In the genomic region with DNA sequence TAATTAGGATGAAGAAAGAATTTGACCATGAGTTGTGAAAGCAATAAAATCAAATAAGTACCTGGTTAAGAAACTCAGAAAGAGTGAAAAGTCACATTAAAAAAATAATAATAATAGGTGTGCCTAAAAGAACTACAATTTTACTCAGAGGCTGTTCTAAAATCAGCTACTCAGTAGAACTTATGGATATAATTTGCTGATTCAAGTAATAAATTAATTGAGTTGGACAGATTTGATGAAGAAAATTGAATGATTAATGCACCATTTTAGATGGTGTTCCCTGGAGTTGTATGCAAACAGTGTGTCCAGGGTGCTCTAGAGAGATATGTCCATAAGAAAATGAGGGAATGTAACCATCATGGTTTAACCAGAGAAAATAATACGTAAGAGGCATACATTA, we compare ENCODE assay signal across 37 cellular contexts.
"Had no signal": no experiment of that assay in that cellular context is flagged by ENCODE, and none has a peak within 500 bp of the region (broad histone marks: within the 10 kb centered on the region; RNA-seq: fewer than 3 reads in every experiment).

No MANE protein-coding gene starts in this region.

- H3K4me3 ChIP-seq: adrenal gland, body of pancreas, breast epithelium had no signal

- H3K27me3 Mint-ChIP-seq: activated B cell treated with CpG ODN at 0.5 μM for 24 hours; activated CD4-positive, alpha-beta memory T cell treated with anti-CD3 and anti-CD28 coated beads, Interleukin-2, amount 10 ng/mL, durations not matched to agents 7 days and 5 days; activated CD4-positive, alpha-beta T cell treated with anti-CD3 and anti-CD28 coated beads, Interleukin-2, amount 10 ng/mL, durations not matched to agents 7 days and 5 days; activated CD8-positive, alpha-beta memory T cell treated with anti-CD3 and anti-CD28 coated beads, Interleukin-2, amount 10 ng/mL, durations not matched to agents 7 days and 5 days; activated naive CD8-positive, alpha-beta T cell treated with anti-CD3 and anti-CD28 coated beads for 36 hours; activated T-helper 17 cell treated with anti-CD3 and anti-CD28 coated beads, Interleukin-2, amount 50 U/mL, for 72 hours had no signal

- H3K27ac Mint-ChIP-seq: activated B cell treated with CpG ODN at 0.5 μM for 24 hours; activated CD4-positive, alpha-beta memory T cell treated with anti-CD3 and anti-CD28 coated beads, Interleukin-2, amount 10 ng/mL, durations not matched to agents 7 days and 5 days; activated CD4-positive, alpha-beta T cell treated with anti-CD3 and anti-CD28 coated beads, Interleukin-2, amount 10 ng/mL, durations not matched to agents 7 days and 5 days; activated CD8-positive, alpha-beta memory T cell treated with anti-CD3 and anti-CD28 coated beads, Interleukin-2, amount 10 ng/mL, durations not matched to agents 7 days and 5 days; activated CD8-positive, alpha-beta T cell treated with anti-CD3 and anti-CD28 coated beads, Interleukin-2, amount 10 ng/mL, durations not matched to agents 7 days and 5 days; activated naive CD4-positive, alpha-beta T cell treated with anti-CD3 and anti-CD28 coated beads for 36 hours; activated naive CD4-positive, alpha-beta T cell treated with anti-CD3 and anti-CD28 coated beads, Interleukin-2, amount 50 U/mL, for 72 hours; activated naive CD8-positive, alpha-beta T cell treated with anti-CD3 and anti-CD28 coated beads for 36 hours; activated T-cell treated with anti-CD3 and anti-CD28 coated beads, Interleukin-2, amount 50 U/mL, for 72 hours; activated T-helper 1 cell treated with anti-CD3 and anti-CD28 coated beads, Interleukin-12 subunit alpha, Interleukin-12 subunit beta, Interleukin-2, Interleukin-4 antibody, amounts not matched to agents 30 ng/mL and 10 ng/mL and 1 ng/mL, durations not matched to agents 14 hours and 24 hours and 36 hours; activated T-helper 17 cell treated with anti-CD3 and anti-CD28 coated beads, Interleukin-2, amount 50 U/mL, for 72 hours; T-helper 1 cell treated with Interleukin-12 subunit alpha and Interleukin-12 subunit beta and Interleukin-4 antibody, amounts not matched to agents 30 μg/mL and 1 μg/mL, for 36 hours; T-helper 2 cell treated with Interferon-gamma antibody and Interleukin-4, amounts not matched to agents 5 μg/mL and 100 μg/mL, for 36 hours had no signal

- DNase-seq: activated B cell treated with CpG ODN at 0.5 μM for 24 hours; activated CD4-positive, alpha-beta memory T cell treated with anti-CD3 and anti-CD28 coated beads, Interleukin-2, amount 10 ng/mL, durations not matched to agents 7 days and 5 days; activated CD4-positive, alpha-beta T cell treated with anti-CD3 and anti-CD28 coated beads for 4 hours; activated CD4-positive, alpha-beta T cell treated with anti-CD3 and anti-CD28 coated beads, Interleukin-2, amount 10 ng/mL, durations not matched to agents 7 days and 5 days; activated CD4-positive, alpha-beta T cell treated with anti-CD3 and anti-CD28 coated beads, Interleukin-2, amount 50 U/mL, for 4 hours; activated CD4-positive, CD25-positive, alpha-beta regulatory T cell treated with anti-CD3 and anti-CD28 coated beads, Interleukin-2, amount 50 U/mL, for 72 hours; activated CD8-positive, alpha-beta memory T cell treated with anti-CD3 and anti-CD28 coated beads for 24 hours; activated CD8-positive, alpha-beta memory T cell treated with anti-CD3 and anti-CD28 coated beads, Interleukin-2, amount 10 ng/mL, durations not matched to agents 7 days and 5 days; activated CD8-positive, alpha-beta T cell treated with anti-CD3 and anti-CD28 coated beads, Interleukin-2, amount 10 ng/mL, durations not matched to agents 7 days and 5 days; activated effector memory CD4-positive, alpha-beta T cell treated with anti-CD3 and anti-CD28 coated beads, Interleukin-2, amount 50 U/mL, for 16 hours; activated gamma-delta T cell treated with Interleukin-2 at 50 U/mL for 16 hours; activated naive CD4-positive, alpha-beta T cell; activated naive CD4-positive, alpha-beta T cell treated with anti-CD3 and anti-CD28 coated beads for 36 hours; activated naive CD4-positive, alpha-beta T cell treated with anti-CD3 and anti-CD28 coated beads, Interleukin-2, amount 50 U/mL, for 16 hours; activated naive CD8-positive, alpha-beta T cell treated with anti-CD3 and anti-CD28 coated beads for 36 hours; activated T-cell treated with anti-CD3 and anti-CD28 coated beads for 4 hours; activated T-cell treated with anti-CD3 and anti-CD28 coated beads, Interleukin-2, amount 50 U/mL, for 1 hour; activated T-cell treated with anti-CD3 and anti-CD28 coated beads, Interleukin-2, amount 50 U/mL, for 4 hours; activated T-cell treated with anti-CD3 and anti-CD28 coated beads, Interleukin-2, amount 50 U/mL, for 72 hours; adrenal gland; amniotic stem cell; aorta; body of pancreas; brain microvascular endothelial cell; central memory CD4-positive, alpha-beta T cell; T-helper 1 cell; T-helper 2 cell; T-helper 9 cell had no signal

- ATAC-seq: activated CD8-positive, alpha-beta memory T cell treated with anti-CD3 and anti-CD28 coated beads, Interleukin-2, amount 10 ng/mL, durations not matched to agents 7 days and 5 days; activated CD8-positive, alpha-beta T cell treated with anti-CD3 and anti-CD28 coated beads, Interleukin-2, amount 10 ng/mL, durations not matched to agents 7 days and 5 days; activated naive CD4-positive, alpha-beta T cell treated with anti-CD3 and anti-CD28 coated beads, Interleukin-2, amount 50 U/mL, for 72 hours; activated T-cell treated with anti-CD3 and anti-CD28 coated beads, Interleukin-2, amount 50 U/mL, for 4 hours; activated T-cell treated with anti-CD3 and anti-CD28 coated beads, Interleukin-2, amount 50 U/mL, for 72 hours; activated T-helper 17 cell treated with anti-CD3 and anti-CD28 coated beads, Interleukin-2, amount 50 U/mL, for 72 hours; body of pancreas had no signal

- H3K4me3 Mint-ChIP-seq: activated B cell treated with CpG ODN at 0.5 μM for 24 hours; activated CD4-positive, alpha-beta memory T cell treated with anti-CD3 and anti-CD28 coated beads, Interleukin-2, amount 10 ng/mL, durations not matched to agents 7 days and 5 days; activated CD4-positive, alpha-beta T cell treated with anti-CD3 and anti-CD28 coated beads, Interleukin-2, amount 10 ng/mL, durations not matched to agents 7 days and 5 days; activated CD8-positive, alpha-beta memory T cell treated with anti-CD3 and anti-CD28 coated beads, Interleukin-2, amount 10 ng/mL, durations not matched to agents 7 days and 5 days; activated CD8-positive, alpha-beta T cell treated with anti-CD3 and anti-CD28 coated beads, Interleukin-2, amount 10 ng/mL, durations not matched to agents 7 days and 5 days; activated naive CD4-positive, alpha-beta T cell treated with anti-CD3 and anti-CD28 coated beads for 36 hours; activated naive CD8-positive, alpha-beta T cell treated with anti-CD3 and anti-CD28 coated beads for 36 hours; activated T-cell treated with anti-CD3 and anti-CD28 coated beads, Interleukin-2, amount 50 U/mL, for 4 hours; activated T-cell treated with anti-CD3 and anti-CD28 coated beads, Interleukin-2, amount 50 U/mL, for 72 hours; activated T-helper 1 cell treated with anti-CD3 and anti-CD28 coated beads, Interleukin-12 subunit alpha, Interleukin-12 subunit beta, Interleukin-2, Interleukin-4 antibody, amounts not matched to agents 30 ng/mL and 10 ng/mL and 1 ng/mL, durations not matched to agents 14 hours and 24 hours and 36 hours; activated T-helper 17 cell treated with anti-CD3 and anti-CD28 coated beads, Interleukin-2, amount 50 U/mL, for 72 hours; T-helper 1 cell treated with Interleukin-12 subunit alpha and Interleukin-12 subunit beta and Interleukin-4 antibody, amounts not matched to agents 30 μg/mL and 1 μg/mL, for 36 hours; T-helper 2 cell treated with Interferon-gamma antibody and Interleukin-4, amounts not matched to agents 5 μg/mL and 100 μg/mL, for 36 hours had no signal

- H3K36me3 Mint-ChIP-seq: activated CD8-positive, alpha-beta memory T cell treated with anti-CD3 and anti-CD28 coated beads, Interleukin-2, amount 10 ng/mL, durations not matched to agents 7 days and 5 days; activated naive CD8-positive, alpha-beta T cell treated with anti-CD3 and anti-CD28 coated beads for 36 hours had no signal

- H3K4me1 ChIP-seq: adrenal gland, body of pancreas, breast epithelium had no signal

- H3K4me1 Mint-ChIP-seq: activated B cell treated with CpG ODN at 0.5 μM for 24 hours; activated CD4-positive, alpha-beta memory T cell treated with anti-CD3 and anti-CD28 coated beads, Interleukin-2, amount 10 ng/mL, durations not matched to agents 7 days and 5 days; activated CD4-positive, alpha-beta T cell treated with anti-CD3 and anti-CD28 coated beads, Interleukin-2, amount 10 ng/mL, durations not matched to agents 7 days and 5 days; activated CD8-positive, alpha-beta memory T cell treated with anti-CD3 and anti-CD28 coated beads, Interleukin-2, amount 10 ng/mL, durations not matched to agents 7 days and 5 days; activated naive CD8-positive, alpha-beta T cell treated with anti-CD3 and anti-CD28 coated beads for 36 hours; activated T-helper 17 cell treated with anti-CD3 and anti-CD28 coated beads, Interleukin-2, amount 50 U/mL, for 72 hours had no signal

- FAIRE-seq: astrocyte, TTC549 had no signal

- H3K36me3 ChIP-seq: adrenal gland, brain microvascular endothelial cell, breast epithelium had no signal

- H3K27me3 ChIP-seq: adrenal gland, body of pancreas, brain microvascular endothelial cell, breast epithelium had no signal

- H3K9me3 ChIP-seq: adrenal gland, body of pancreas, breast epithelium had no signal

- H3K27ac ChIP-seq: adrenal gland, body of pancreas, brain microvascular endothelial cell, breast epithelium, VCaP had no signal
